In genomic region chr9:107504585-107505455, GRCh38 we compare ENCODE assay signal across 9 cellular contexts. TPM values are rescaled to one million over a fixed set of nuclear protein-coding genes. Genes with fewer than 3 reads are reported as not detected.
DNase-seq lines count a peak whose midpoint lies in the region; ATAC-seq and TF ChIP-seq lines count a peak whose summit lies in the region.
"Had no signal": no experiment of that assay in that cellular context is flagged by ENCODE, and none has a peak within 500 bp of the region (broad histone marks: within the 10 kb centered on the region; RNA-seq: fewer than 3 reads in every experiment).

No MANE protein-coding gene starts in this region.

- no peaks in the 10 kb centered on the region for H3K27me3 ChIP-seq in gastroesophageal sphincter
- H3K27me3 ChIP-seq in thoracic aorta (replicated peaks; ENCODE audit: insufficient read depth), result no peaks in the 10 kb centered on the region

- H3K9me3 ChIP-seq in gastroesophageal sphincter (no peaks in the 10 kb centered on the region), thoracic aorta (no peaks in the 10 kb centered on the region)

- H3K27ac ChIP-seq in gastroesophageal sphincter, result peak overlapping the region in 3 of 4 donors; percentile 18 to 42 (median 25)
- H3K27ac ChIP-seq in thoracic aorta, result peak overlapping the region; percentile 50 to 51

- WGBS in gastroesophageal sphincter (ENCODE audit: low coverage in 1 of 2), 2 donors, result 60 to 62% methylated on average over 5 to 6 of the region's 7 CpGs

- peak; percentile 91 for DNase-seq in HPDE6-E6E7 (ENCODE audit: extremely low spot score)
- no peak for DNase-seq in thoracic aorta (ENCODE audit: low spot score)
- DNase-seq in activated CD8-positive, alpha-beta memory T cell treated with anti-CD3 and anti-CD28 coated beads, Interleukin-2, amount 50 U/mL, for 48 hours, result no peak
- no peak for DNase-seq in NCI-H187 treated with DMSO at 0.1 percent for 48 hours (lab: John Stamatoyannopoulos, UW)
- DNase-seq: NCI-H1048 had no signal

- peaks cover 0 to 10% (median 2%) of the 10 kb centered on the region in 3 donors for H3K4me1 ChIP-seq in gastroesophageal sphincter
- peaks cover 0 to 17% of the 10 kb centered on the region in 2 donors for H3K4me1 ChIP-seq in thoracic aorta (ENCODE audit: control insufficient read depth in 1 of 2, low read depth in 2 of 2)

- no peaks in the 10 kb centered on the region for H3K36me3 ChIP-seq in gastroesophageal sphincter
- H3K36me3 ChIP-seq in thoracic aorta, result no peaks in the 10 kb centered on the region

- TF ChIP-seq CTCF in gastroesophageal sphincter (IDR thresholded peaks at IDR 0.05) (no peak), thoracic aorta (IDR thresholded peaks at IDR 0.05) (no peak)

- TF ChIP-seq EP300 in gastroesophageal sphincter (IDR thresholded peaks at IDR 0.05), result no peak

- no peak for TF ChIP-seq POLR2A in gastroesophageal sphincter (IDR thresholded peaks at IDR 0.05)

- no peak overlapping the region for H3K4me3 ChIP-seq in gastroesophageal sphincter
- no peak overlapping the region for H3K4me3 ChIP-seq in thoracic aorta

- ATAC-seq in SK-N-SH treated with all-trans-retinoic acid at 6 μM for 48 hours (peak; percentile 40; the same call in 2 of the 3 replicates), gastroesophageal sphincter (peak; percentile 88), thoracic aorta (ENCODE audit: insufficient number of reproducible peaks, low FRiP score, low read depth) (peak; percentile 83), HG02973 (IDR thresholded peaks at IDR 0.05; ENCODE audit: unreplicated experiment) (no peak)
- ATAC-seq: left lobe of liver had no signal

TF ChIP-seq in SK-N-SH treated with all-trans-retinoic acid at 6 μM for 48 hours, 23 proteins besides CTCF, POLR2A, EP300 and RAD21:
- TF ChIP-seq ZFP3 (CRISPR knock-in tag; IDR thresholded peaks at IDR 0.05), result no peak
- TF ChIP-seq ARNTL (CRISPR knock-in tag; IDR thresholded peaks at IDR 0.05; ENCODE audit: borderline replicate concordance, low read depth), result no peak
- no peak for TF ChIP-seq ESRRG (CRISPR knock-in tag; IDR thresholded peaks at IDR 0.05)
- TF ChIP-seq ISL1 (CRISPR knock-in tag; IDR thresholded peaks at IDR 0.05), result no peak
- no peak for TF ChIP-seq RARB (CRISPR knock-in tag; IDR thresholded peaks at IDR 0.05)
- TF ChIP-seq CSDC2 (CRISPR knock-in tag; IDR thresholded peaks at IDR 0.05), result no peak
- TF ChIP-seq BACH2 (CRISPR knock-in tag; IDR thresholded peaks at IDR 0.05; ENCODE audit: borderline replicate concordance), result no peak
- no peak for TF ChIP-seq ZC3H10 (CRISPR knock-in tag; IDR thresholded peaks at IDR 0.05)

RNA-seq across cellular contexts. Expression of gene KLF4, which starts 15.3 kb away (rescaled TPM):
- 10 to 100 TPM; 43.6 to 72.0 (median 52.3) TPM for total RNA-seq in gastroesophageal sphincter
- 100 to 1,000 TPM in 1 of 2 donors, 10 to 100 TPM in 1; 70.6 to 213 TPM for total RNA-seq in thoracic aorta
